In the genomic region with DNA sequence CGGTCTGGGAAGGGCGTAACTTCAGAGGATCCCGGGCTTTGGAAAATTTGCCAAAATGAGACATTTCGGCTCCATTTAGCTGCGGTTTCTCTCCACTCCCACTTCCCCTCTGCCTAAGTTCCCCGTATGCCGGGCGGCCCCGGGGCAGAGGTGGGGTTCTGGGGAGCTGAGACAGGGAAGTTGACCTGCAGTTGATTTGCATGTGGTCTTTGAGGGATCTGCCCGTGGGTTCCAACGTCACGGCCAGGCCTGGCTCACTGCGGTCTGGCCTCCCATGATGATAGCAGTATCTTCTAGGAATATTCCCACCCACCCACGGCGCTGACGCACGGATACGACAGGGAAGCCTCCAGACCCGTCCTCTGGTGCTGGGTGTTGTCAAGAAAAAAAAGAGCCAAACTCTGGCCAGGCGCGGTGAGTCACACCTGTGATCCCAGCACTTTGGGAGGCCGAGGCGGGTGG, we compare ENCODE assay signal across 9 cellular contexts. TPM values are rescaled to one million over a fixed set of nuclear protein-coding genes. Genes with fewer than 3 reads are reported as not detected.
DNase-seq lines count a peak whose midpoint lies in the region; ATAC-seq and TF ChIP-seq lines count a peak whose summit lies in the region.
"Had no signal": no experiment of that assay in that cellular context is flagged by ENCODE, and none has a peak within 500 bp of the region (broad histone marks: within the 10 kb centered on the region; RNA-seq: fewer than 3 reads in every experiment).

No MANE protein-coding gene starts in this region.

- DNase-seq in C1 segment of cervical spinal cord (lab: John Stamatoyannopoulos, UW) (peak in 10 of 14 donors; percentile 2 to 77 (median 46)), SKM-1 treated with dmso at 0.1 percent for 144 hours (lab: John Stamatoyannopoulos, UW; ENCODE audit: unreplicated experiment) (peak; percentile 94), lower lobe of right lung (peak; percentile 90), NAMALWA (ENCODE audit: low spot score) (no peak)
- DNase-seq: NCI-H524 had no signal

- H3K27me3 ChIP-seq in lower lobe of right lung (ENCODE audit: low read depth): no peaks in the 10 kb centered on the region

- ATAC-seq in GM21515 (IDR thresholded peaks at IDR 0.05; ENCODE audit: unreplicated experiment) (peak; percentile 86), lower lobe of right lung (peak; percentile 89 to 97), GM18517 (IDR thresholded peaks at IDR 0.05; ENCODE audit: unreplicated experiment) (no peak), GM19467 (IDR thresholded peaks at IDR 0.05; ENCODE audit: unreplicated experiment) (no peak), GM19452 (IDR thresholded peaks at IDR 0.05; ENCODE audit: unreplicated experiment) (no peak)

- H3K4me3 ChIP-seq in lower lobe of right lung: no peak overlapping the region

- no peaks in the 10 kb centered on the region for H3K9me3 ChIP-seq in lower lobe of right lung

- no peak overlapping the region for H3K27ac ChIP-seq in lower lobe of right lung

- H3K4me1 ChIP-seq in lower lobe of right lung: no peaks in the 10 kb centered on the region

- no peak for TF ChIP-seq CTCF in lower lobe of right lung (IDR thresholded peaks at IDR 0.05)

- H3K36me3 ChIP-seq in lower lobe of right lung: no peaks in the 10 kb centered on the region

- intact Hi-C loops in lower lobe of right lung (cut with DNase I): no loop called here

RNA-seq across cellular contexts. Expression of gene CRLF2, which starts 27.3 kb away (rescaled TPM):
- 1.3 TPM for total RNA-seq in lower lobe of right lung

RNA-seq across cellular contexts. Expression of gene CSF2RA, which starts 28.9 kb away (rescaled TPM):
- total RNA-seq in lower lobe of right lung: 57.1 TPM

Comparison
In these comparisons a context has a peak if more than half of its experiments do, and no peak if none do; other contexts are left out.
1. ATAC-seq: peak in GM21515 (single experiment) and lower lobe of right lung (2 of 2); none in GM18517 (single experiment), GM19467 (single experiment) and GM19452 (single experiment).